In genomic region chr16:69112285-69113129, GRCh38 we compare ENCODE assay signal across 1 cellular context.
TF ChIP-seq lines count a peak whose summit lies in the region.

No MANE protein-coding gene starts in this region.

TF ChIP-seq in H1, 55 proteins besides CTCF, POLR2A, EP300 and RAD21:
- TF ChIP-seq NANOG (IDR thresholded peaks at IDR 0.05; ENCODE audit: insufficient read depth, low read depth, low read length, poor library complexity, severe bottlenecking) (no peak), POLR2AphosphoS5 (IDR thresholded peaks at IDR 0.05; ENCODE audit: low read depth, low read length) (0 out of 2 replicates have a peak, but pooled peaks have one; percentile 27)
